ENCODE assay signal across 8 cellular contexts in the genomic region with DNA sequence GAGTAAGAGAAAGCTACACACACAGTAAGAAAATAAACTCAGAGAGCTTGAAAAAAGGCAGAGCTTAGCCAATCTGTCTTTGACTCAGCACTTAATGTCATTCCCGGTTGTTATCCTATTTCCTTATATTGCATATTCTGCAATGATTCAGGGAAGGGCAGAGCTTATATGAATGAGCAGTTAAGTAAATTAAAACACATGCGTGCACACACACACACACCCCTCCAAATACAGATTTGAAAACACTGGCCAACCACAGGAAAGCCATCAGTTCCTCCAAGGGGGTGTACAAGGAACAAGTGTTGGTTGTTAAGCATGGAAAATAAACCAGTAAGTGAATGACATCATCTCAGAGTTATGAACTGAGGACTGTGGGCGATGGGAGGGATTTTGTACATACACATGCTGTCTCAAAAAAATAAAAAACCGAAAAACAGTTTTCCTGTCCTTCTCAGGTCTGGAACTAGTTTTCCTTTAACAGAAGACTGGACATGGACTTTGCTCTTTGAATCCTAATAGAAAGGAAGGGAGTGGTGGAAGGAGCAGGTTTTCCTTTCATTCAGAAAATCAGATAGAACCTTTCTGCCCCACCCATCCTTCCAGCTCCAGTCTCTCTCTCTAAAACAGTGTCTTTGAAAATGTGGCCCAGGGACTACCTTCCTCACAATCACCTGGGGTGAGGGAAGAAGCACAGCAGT.
DNase-seq lines count a peak whose midpoint lies in the region; ATAC-seq and TF ChIP-seq lines count a peak whose summit lies in the region.

No MANE protein-coding gene starts in this region.

- POLR2A ChIA-PET in HEK293T (lab: Yijun Ruan, JAX): interaction anchor here (0.5 to 1.5 kb wide), 6 partner anchors 10 to 114 kb away, joined by 3 to 6 read pairs (median 6); a partner anchor contains a TSS

- CTCF ChIA-PET in HEK293T (lab: Yijun Ruan, JAX): interaction anchor here (1.0 kb wide), 1 partner anchor 186 kb away, joined by 3 read pairs; no protein-coding TSS in a partner anchor

- no peak for ATAC-seq in GM21619 (IDR thresholded peaks at IDR 0.05; ENCODE audit: unreplicated experiment)

- H3K4me3 ChIP-seq in AG09309 (ENCODE audit: control insufficient read depth, low read depth, low read length) (peak overlapping the region; percentile 79), WERI-Rb-1 (ENCODE audit: low read depth, low read length) (peak overlapping the region; percentile 69)

- peak overlapping the region; percentile 62 for H3K27ac ChIP-seq in WERI-Rb-1

- no peaks in the 10 kb centered on the region for H3K9me3 ChIP-seq in WERI-Rb-1 (ENCODE audit: severe bottlenecking)

- no peak for TF ChIP-seq CTCF in AG09309 (IDR thresholded peaks at IDR 0.05; ENCODE audit: control insufficient read depth, insufficient read depth, low read depth, low read length, missing control alignments)
- no peak for TF ChIP-seq CTCF in WERI-Rb-1 (IDR thresholded peaks at IDR 0.05; ENCODE audit: low read depth, low read length)

- DNase-seq in AG09309 (ENCODE audit: low read depth): peak; percentile 76
- peak; percentile 61 for DNase-seq in HEK293T (ENCODE audit: extremely low spot score)
- no peak for DNase-seq in WERI-Rb-1
- peak; percentile 89 for DNase-seq in iris pigment epithelial cell (ENCODE audit: low read depth)
- DNase-seq in activated effector memory CD4-positive, alpha-beta T cell treated with anti-CD3 and anti-CD28 coated beads, Interleukin-2, amount 50 U/mL, for 16 hours: no peak
- no peak for DNase-seq in NCI-H2196 treated with DMSO at 0.1 percent for 48 hours (lab: John Stamatoyannopoulos, UW; ENCODE audit: unreplicated experiment)
- no peak for DNase-seq in epidermal melanocyte (ENCODE audit: insufficient read length, low spot score)

- H3K36me3 ChIP-seq in WERI-Rb-1: peaks cover 29% of the 10 kb centered on the region

- H3K27me3 ChIP-seq in WERI-Rb-1 (ENCODE audit: insufficient read depth, low read depth, severe bottlenecking): no peaks in the 10 kb centered on the region

TF ChIP-seq in HEK293T, 16 proteins besides CTCF, POLR2A, EP300 and RAD21:
- TF ChIP-seq, protein P1, sequence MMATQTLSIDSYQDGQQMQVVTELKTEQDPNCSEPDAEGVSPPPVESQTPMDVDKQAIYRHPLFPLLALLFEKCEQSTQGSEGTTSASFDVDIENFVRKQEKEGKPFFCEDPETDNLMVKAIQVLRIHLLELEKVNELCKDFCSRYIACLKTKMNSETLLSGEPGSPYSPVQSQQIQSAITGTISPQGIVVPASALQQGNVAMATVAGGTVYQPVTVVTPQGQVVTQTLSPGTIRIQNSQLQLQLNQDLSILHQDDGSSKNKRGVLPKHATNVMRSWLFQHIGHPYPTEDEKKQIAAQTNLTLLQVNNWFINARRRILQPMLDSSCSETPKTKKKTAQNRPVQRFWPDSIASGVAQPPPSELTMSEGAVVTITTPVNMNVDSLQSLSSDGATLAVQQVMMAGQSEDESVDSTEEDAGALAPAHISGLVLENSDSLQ (IDR thresholded peaks at IDR 0.05): no peak
- no peak for TF ChIP-seq LEF1 (IDR thresholded peaks at IDR 0.05; ENCODE audit: borderline replicate concordance)
- TF ChIP-seq ZNF384 (IDR thresholded peaks at IDR 0.05): peak; percentile 56

Comparison
In these comparisons a context has a peak if more than half of its experiments do, and no peak if none do; other contexts are left out.
1. DNase-seq: peak in AG09309 (single experiment), HEK293T (single experiment) and iris pigment epithelial cell (single experiment); none in WERI-Rb-1 (single experiment), activated effector memory CD4-positive, alpha-beta T cell treated with anti-CD3 and anti-CD28 coated beads, Interleukin-2, amount 50 U/mL, for 16 hours (single experiment), NCI-H2196 treated with DMSO at 0.1 percent for 48 hours (single experiment) and epidermal melanocyte (single experiment).